Comparison of ENCODE assay signal across 8 cellular contexts in the genomic region with DNA sequence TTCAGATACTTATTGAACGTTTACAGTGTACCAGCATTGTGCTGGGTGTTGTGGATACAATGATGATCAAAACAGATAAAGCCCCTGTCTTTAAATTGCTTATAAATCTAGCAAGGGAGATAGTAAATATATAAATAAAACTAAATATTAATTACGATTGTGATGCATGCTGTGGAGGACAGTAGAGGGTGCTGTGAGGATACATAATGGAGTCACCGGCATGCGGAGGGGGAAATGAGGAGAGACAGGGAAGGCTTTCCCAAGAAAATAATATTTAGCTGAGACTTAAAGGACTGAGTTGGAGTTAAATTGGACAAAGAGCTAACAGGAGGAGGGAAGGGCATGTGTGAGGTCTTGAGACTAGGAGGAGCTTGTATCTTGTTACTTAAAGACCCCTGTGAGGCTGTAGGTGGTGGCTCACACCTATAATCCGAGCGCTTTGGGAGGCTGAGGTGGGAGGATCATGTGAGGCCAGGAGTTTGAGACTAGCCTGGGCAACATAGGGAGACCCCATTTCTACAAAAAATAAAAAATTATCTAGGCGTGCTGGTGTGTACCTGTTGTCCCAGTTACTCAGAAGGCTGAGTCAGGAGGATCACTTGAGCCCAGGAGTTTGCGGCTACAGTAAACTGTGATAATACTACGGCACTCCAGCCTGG. TPM values are rescaled to one million over a fixed set of nuclear protein-coding genes. Genes with fewer than 3 reads are reported as not detected.
DNase-seq lines count a peak whose midpoint lies in the region; ATAC-seq and TF ChIP-seq lines count a peak whose summit lies in the region.

No MANE protein-coding gene starts in this region.

- H3K9me3 Mint-ChIP-seq in stimulated activated naive CD8-positive, alpha-beta T cell treated with anti-CD3 and anti-CD28 coated beads, Interleukin-15, Interleukin-2, amounts not matched to agents 100 ng/mL and 50 ng/mL, for 24 hours: peaks cover 8% of the 10 kb centered on the region

- no peaks in the 10 kb centered on the region for H3K9me3 ChIP-seq in stomach

- H3K27me3 ChIP-seq in foreskin keratinocyte (no peaks in the 10 kb centered on the region), stomach (no peaks in the 10 kb centered on the region)

- TF ChIP-seq POLR2A in stomach (IDR thresholded peaks at IDR 0.05) (no peak), GM18505 (IDR thresholded peaks at IDR 0.05; ENCODE audit: borderline replicate concordance, extremely low read depth, insufficient read depth, insufficient read length) (no peak)

- no peaks in the 10 kb centered on the region for H3K27me3 Mint-ChIP-seq in stimulated activated naive CD8-positive, alpha-beta T cell treated with anti-CD3 and anti-CD28 coated beads, Interleukin-15, Interleukin-2, amounts not matched to agents 100 ng/mL and 50 ng/mL, for 24 hours

- peaks cover 42% of the 10 kb centered on the region for H3K4me1 Mint-ChIP-seq in stimulated activated naive CD8-positive, alpha-beta T cell treated with anti-CD3 and anti-CD28 coated beads, Interleukin-15, Interleukin-2, amounts not matched to agents 100 ng/mL and 50 ng/mL, for 24 hours (ENCODE audit: low read depth)

- H3K36me3 ChIP-seq in stomach: no peaks in the 10 kb centered on the region

- DNase-seq in stimulated activated naive CD8-positive, alpha-beta T cell treated with anti-CD3 and anti-CD28 coated beads, Interleukin-15, Interleukin-2, amounts not matched to agents 100 U/mL and 50 U/mL, for 24 hours: no peak
- DNase-seq in SK-MEL-5 (ENCODE audit: low read depth, low spot score) (peak; percentile 65), foreskin keratinocyte (peak in 1 of 2 donors; percentile 23), stomach (no peak), DMS79 (lab: John Stamatoyannopoulos, UW) (no peak)

- H3K4me3 Mint-ChIP-seq in stimulated activated naive CD8-positive, alpha-beta T cell treated with anti-CD3 and anti-CD28 coated beads, Interleukin-15, Interleukin-2, amounts not matched to agents 100 ng/mL and 50 ng/mL, for 24 hours: peak overlapping the region; percentile 10

- TF ChIP-seq CTCF in foreskin keratinocyte (conservative IDR thresholded peaks at IDR 0.05) (peak; percentile 77), stomach (IDR thresholded peaks at IDR 0.05) (peak in 4 of 7 experiments; percentile 15 to 34 (median 26))

- H3K4me1 ChIP-seq in foreskin keratinocyte (peaks cover 3% of the 10 kb centered on the region), stomach (peaks cover 11 to 32% (median 27%) of the 10 kb centered on the region in 4 donors)

- 61 to 69% (median 67%) methylated on average over 9 of the region's 9 CpGs for WGBS in stomach, 5 donors

- no peak for TF ChIP-seq EP300 in stomach (IDR thresholded peaks at IDR 0.05)

- H3K36me3 Mint-ChIP-seq in stimulated activated naive CD8-positive, alpha-beta T cell treated with anti-CD3 and anti-CD28 coated beads, Interleukin-15, Interleukin-2, amounts not matched to agents 100 ng/mL and 50 ng/mL, for 24 hours (ENCODE audit: low read depth): peaks cover 23% of the 10 kb centered on the region

- no peak overlapping the region for H3K27ac ChIP-seq in foreskin keratinocyte
- H3K27ac ChIP-seq in stomach: no peak overlapping the region

- intact Hi-C loops in stomach (cut with DNase I; ENCODE audit: low total_unique reads): loop anchor here (10.0 kb wide), 2 partner anchors 86 to 146 kb away; partner anchors contain the start of gene TMEM11

- H3K4me3 ChIP-seq in stomach: no peak overlapping the region

- no peak for ATAC-seq in stimulated activated naive CD8-positive, alpha-beta T cell treated with anti-CD3 and anti-CD28 coated beads, Interleukin-15, Interleukin-2, amounts not matched to agents 100 U/mL and 50 U/mL, for 24 hours
- ATAC-seq in foreskin keratinocyte (no peak), GM21619 (IDR thresholded peaks at IDR 0.05; ENCODE audit: unreplicated experiment) (no peak), GM18505 (IDR thresholded peaks at IDR 0.05; ENCODE audit: unreplicated experiment) (no peak)

- in situ Hi-C loops in SK-MEL-5 (cut with HindIII; ENCODE audit: low pct_unique_long_range_greater_than_20kb, low sequenced_read_pairs): no loop called here

- no peak overlapping the region for H3K27ac Mint-ChIP-seq in stimulated activated naive CD8-positive, alpha-beta T cell treated with anti-CD3 and anti-CD28 coated beads, Interleukin-15, Interleukin-2, amounts not matched to agents 100 ng/mL and 50 ng/mL, for 24 hours

RNA-seq across cellular contexts. Expression of gene DHRS7B, which starts 2.4 kb away (rescaled TPM):
- total RNA-seq in SK-MEL-5 (2014; rRNA removed; shearing (Covaris generic)): 17.7 and 24.4 TPM in 2 replicates
- 18.4 and 20.0 TPM in 2 replicates for polyA plus RNA-seq in SK-MEL-5 (2015; cell fraction: cytosol; rRNA removed)
- 0.65 and 10.2 TPM in 2 replicates for polyA plus RNA-seq in SK-MEL-5 (2015; cell fraction: nucleus; rRNA removed)
- total RNA-seq in foreskin keratinocyte (34.5 and 35.9 TPM in 2 replicates), stomach (10 to 100 TPM in 3 of 5 donors, 1 to 10 TPM in 1, not detected in 1; 5.8 to 32.9 (median 19.5) TPM)
- polyA plus RNA-seq in foreskin keratinocyte (35.9 and 37.4 TPM in 2 replicates), stomach (10 to 100 TPM; 12.8 to 27.8 (median 20.3) TPM)
